Comparison of ENCODE assay signal across 30 cellular contexts in the genomic region with DNA sequence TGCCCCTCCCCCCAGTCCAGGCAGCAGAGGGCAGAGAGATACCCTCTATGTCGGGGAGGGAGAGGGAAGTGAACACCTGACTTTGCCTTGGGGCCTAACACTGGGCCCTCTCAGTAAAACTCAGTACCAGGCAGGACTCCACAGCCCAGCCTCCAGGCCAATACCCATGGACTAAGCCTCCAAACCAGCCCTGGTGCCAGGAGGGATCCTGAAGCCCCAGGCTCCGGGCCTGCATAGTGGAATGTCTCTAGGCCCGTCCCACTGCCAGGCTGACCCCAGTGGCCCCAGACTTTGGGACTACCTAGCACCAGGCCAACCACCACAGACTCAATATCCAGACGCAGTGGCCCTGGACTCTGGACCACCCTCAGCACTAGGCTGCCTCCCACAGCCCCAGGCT. TPM values are rescaled to one million over a fixed set of nuclear protein-coding genes. Genes with fewer than 3 reads are reported as not detected.
"Had no signal": no experiment of that assay in that cellular context is flagged by ENCODE, and none has a peak within 500 bp of the region (broad histone marks: within the 10 kb centered on the region; RNA-seq: fewer than 3 reads in every experiment).

No MANE protein-coding gene starts in this region.

- H3K9me3 ChIP-seq: neutrophil, ovary, thoracic aorta, thyroid gland, upper lobe of left lung, vagina had no signal

- H3K4me1 ChIP-seq: psoas muscle, vagina had no signal

- H3K27me3 Mint-ChIP-seq: naive thymus-derived CD8-positive, alpha-beta T cell; stimulated activated naive CD8-positive, alpha-beta T cell treated with anti-CD3 and anti-CD28 coated beads, Interleukin-15, Interleukin-2, amounts not matched to agents 100 ng/mL and 50 ng/mL, for 24 hours had no signal

- H3K79me2 ChIP-seq: parathyroid adenoma had no signal

- H3K27me3 ChIP-seq: neutrophil, ovary, stomach, thyroid gland, tibial nerve, upper lobe of left lung, vagina had no signal

- H2AFZ ChIP-seq: parathyroid adenoma had no signal

- H3K36me3 Mint-ChIP-seq: stimulated activated effector memory CD8-positive, alpha-beta T cell treated with anti-CD3 and anti-CD28 coated beads, Interleukin-12 subunit alpha, Interleukin-12 subunit beta, amount 100 ng/mL, for 72 hours had no signal

- DNase-seq: naive thymus-derived CD8-positive, alpha-beta T cell; nephron progenitor cell; nucleus accumbens; ovary; posterior cingulate gyrus; psoas muscle; right cardiac atrium; spleen; stimulated activated CD4-positive, alpha-beta T cell treated with anti-CD3 and anti-CD28 coated beads, Interleukin-12 subunit alpha, Interleukin-12 subunit beta, amount 100 ng/mL, for 4 hours; stimulated activated CD4-positive, alpha-beta T cell treated with anti-CD3 and anti-CD28 coated beads, Interleukin-1b, Interleukin-23, amount 100 ng/mL, for 48 hours; stimulated activated CD4-positive, alpha-beta T cell treated with anti-CD3 and anti-CD28 coated beads, Interleukin-4, amount 100 ng/mL, for 24 hours; stimulated activated naive B cell treated with anti-CD40 and anti-IgM and Interleukin-4, amounts not matched to agents 10 μg/mL and 1 μg/mL and 100 μg/mL, for 72 hours; stimulated activated naive CD4-positive, alpha-beta T cell treated with Interleukin-2 at 50 U/mL for 16 hours; stomach; thyroid gland; trophoblast cell had no signal

- H3K4me3 Mint-ChIP-seq: naive thymus-derived CD8-positive, alpha-beta T cell; natural killer cell treated with Interleukin-12 subunit alpha and Interleukin-12 subunit beta and Interleukin-15 and Interleukin-18, amount 100 ng/mL, for 72 hours; nephron progenitor cell; neural crest cell; stimulated activated effector memory CD8-positive, alpha-beta T cell treated with anti-CD3 and anti-CD28 coated beads, Interleukin-12 subunit alpha, Interleukin-12 subunit beta, amount 100 ng/mL, for 72 hours; stimulated activated naive B cell treated with anti-CD40 and anti-IgM and Interleukin-4, amounts not matched to agents 10 μg/mL and 1 μg/mL and 100 μg/mL, for 72 hours; stimulated activated naive CD8-positive, alpha-beta T cell treated with anti-CD3 and anti-CD28 coated beads, Interleukin-15, Interleukin-2, amounts not matched to agents 100 ng/mL and 50 ng/mL, for 24 hours had no signal

- H3K27ac ChIP-seq: neutrophil, ovary, parathyroid adenoma, psoas muscle, skin epidermis, spleen, stomach, thoracic aorta, thyroid gland, tibial nerve, upper lobe of left lung, vagina had no signal

- H3K9ac ChIP-seq: parathyroid adenoma had no signal

- H3K27ac Mint-ChIP-seq: naive thymus-derived CD8-positive, alpha-beta T cell; natural killer cell treated with Interleukin-12 subunit alpha and Interleukin-12 subunit beta and Interleukin-15 and Interleukin-18, amount 100 ng/mL, for 72 hours; nephron progenitor cell; progenitor cell of endocrine pancreas; stimulated activated effector memory CD8-positive, alpha-beta T cell treated with anti-CD3 and anti-CD28 coated beads, Interleukin-12 subunit alpha, Interleukin-12 subunit beta, amount 100 ng/mL, for 72 hours; stimulated activated naive B cell treated with anti-CD40 and anti-IgM and Interleukin-4, amounts not matched to agents 10 μg/mL and 1 μg/mL and 100 μg/mL, for 72 hours; stimulated activated naive CD8-positive, alpha-beta T cell treated with anti-CD3 and anti-CD28 coated beads, Interleukin-15, Interleukin-2, amounts not matched to agents 100 ng/mL and 50 ng/mL, for 24 hours had no signal

- H3K4me2 ChIP-seq: smooth muscle cell had no signal

- ATAC-seq: naive thymus-derived CD8-positive, alpha-beta T cell; psoas muscle; right cardiac atrium; sciatic nerve; stimulated activated effector memory CD8-positive, alpha-beta T cell treated with anti-CD3 and anti-CD28 coated beads, Interleukin-12 subunit alpha, Interleukin-12 subunit beta, amount 100 ng/mL, for 72 hours; stimulated activated naive B cell treated with anti-CD40 and anti-IgM and Interleukin-4, amounts not matched to agents 10 μg/mL and 1 μg/mL and 100 μg/mL, for 72 hours had no signal

- H3K9me3 Mint-ChIP-seq: stimulated activated effector memory CD8-positive, alpha-beta T cell treated with anti-CD3 and anti-CD28 coated beads, Interleukin-12 subunit alpha, Interleukin-12 subunit beta, amount 100 ng/mL, for 72 hours had no signal

RNA-seq across cellular contexts. Expression of gene CRYGS, which starts 46.6 kb away (rescaled TPM):
- total RNA-seq: vagina had no signal
